8 cellular contexts compared by ENCODE assay signal in the genomic region with DNA sequence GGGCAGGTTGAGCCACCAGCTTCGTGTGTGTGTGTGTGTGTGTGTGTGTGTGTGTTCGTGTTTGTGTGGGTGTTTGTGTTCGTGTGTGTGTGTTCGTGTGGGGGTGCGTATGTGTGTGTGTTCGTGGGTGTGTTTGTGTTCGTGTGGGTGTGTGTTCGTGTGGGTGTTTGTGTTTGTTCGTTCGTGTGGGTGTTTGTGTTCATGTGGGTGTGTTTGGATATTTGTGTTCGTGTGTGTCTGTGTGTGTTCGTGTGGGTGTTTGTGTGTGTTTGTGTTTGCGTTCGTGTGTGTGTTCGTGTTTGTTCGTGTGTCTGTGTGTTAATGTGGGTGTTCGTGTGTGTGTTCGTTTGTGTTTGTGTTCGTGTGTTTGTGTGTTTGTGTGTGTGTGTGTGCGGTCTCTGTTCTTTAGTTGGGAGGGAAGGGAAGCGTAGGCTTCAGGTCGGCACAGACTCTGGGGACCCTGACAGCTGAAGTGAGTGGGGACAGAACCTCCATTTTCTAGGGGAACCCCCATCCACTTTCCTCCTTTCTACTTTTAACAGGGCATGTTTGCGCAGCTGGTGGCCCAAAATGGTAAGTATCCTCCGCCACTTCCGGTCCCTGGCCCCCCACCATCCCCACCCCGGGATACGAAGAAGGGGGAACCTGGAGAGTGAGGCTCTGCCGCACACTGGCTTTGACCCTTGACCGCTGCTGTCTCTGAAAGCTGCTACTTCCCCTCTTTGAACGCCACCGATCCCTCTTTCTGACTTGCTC. TPM values are rescaled to one million over a fixed set of nuclear protein-coding genes. Genes with fewer than 3 reads are reported as not detected.
DNase-seq lines count a peak whose midpoint lies in the region; ATAC-seq, FAIRE-seq and TF ChIP-seq lines count a peak whose summit lies in the region.
"Had no signal": no experiment of that assay in that cellular context is flagged by ENCODE, and none has a peak within 500 bp of the region (broad histone marks: within the 10 kb centered on the region; RNA-seq: fewer than 3 reads in every experiment).

No MANE protein-coding gene starts in this region.

- peaks cover 9 to 15% of the 10 kb centered on the region in 2 donors for H3K27me3 Mint-ChIP-seq in effector memory CD8-positive, alpha-beta T cell

- intact Hi-C loops in spleen (cut with DNase I; ENCODE audit: low total_unique reads): no loop called here

- WGBS in spleen, 5 donors: 29 to 36% (median 34%) methylated on average over 31 of the region's 31 CpGs

- ATAC-seq in effector memory CD8-positive, alpha-beta T cell (replicated peaks): no peak

- peaks cover 28% of the 10 kb centered on the region for H3K36me3 Mint-ChIP-seq in effector memory CD8-positive, alpha-beta T cell (ENCODE audit: insufficient read depth)

- H3K4me1 Mint-ChIP-seq in effector memory CD8-positive, alpha-beta T cell (ENCODE audit: low read depth in 2 of 2): peaks cover 37 to 64% of the 10 kb centered on the region in 2 donors

- no peak for TF ChIP-seq CTCF in spleen (IDR thresholded peaks at IDR 0.05 in 8 of 11, conservative IDR thresholded peaks at IDR 0.05 in 3 of 11)

- H3K9me3 Mint-ChIP-seq in effector memory CD8-positive, alpha-beta T cell: no peaks in the 10 kb centered on the region

- no peak for DNase-seq in GM19239 (ENCODE audit: insufficient read length, low spot score)
- DNase-seq in OCI-M1 (lab: John Stamatoyannopoulos, UW): peak; percentile 19
- no peak for DNase-seq in effector memory CD8-positive, alpha-beta T cell
- peak; percentile 84 for DNase-seq in spleen
- DNase-seq in 8988T: no peak
- no peak for DNase-seq in NCI-H526 (lab: John Stamatoyannopoulos, UW)
- no peak for DNase-seq in GM03348 (ENCODE audit: low spot score)

- peak overlapping the region in 3 of 8 donors; percentile 52 to 76 (median 53) for H3K4me3 ChIP-seq in spleen

- H3K27ac ChIP-seq in spleen: peak overlapping the region in 3 of 8 donors; percentile 18 to 85 (median 53)

- H3K4me3 Mint-ChIP-seq in effector memory CD8-positive, alpha-beta T cell: peak overlapping the region; percentile 78 to 82

- H3K4me1 ChIP-seq in spleen: peaks cover 11 to 67% (median 53%) of the 10 kb centered on the region in 6 donors

- H3K36me3 ChIP-seq in spleen: peaks cover 0 to 7% (median 3%) of the 10 kb centered on the region in 6 donors

- no peak for TF ChIP-seq POLR2A in spleen (IDR thresholded peaks at IDR 0.05)

- H3K9me3 ChIP-seq in spleen: peaks cover 0 to 4% (median 0%) of the 10 kb centered on the region in 8 donors

- peak overlapping the region; percentile 10 to 83 for H3K27ac Mint-ChIP-seq in effector memory CD8-positive, alpha-beta T cell

- peaks cover 0 to 45% (median 7%) of the 10 kb centered on the region in 7 donors for H3K27me3 ChIP-seq in spleen (replicated peaks in 1 of 7)

- FAIRE-seq in GM19239 (lab: Jason Lieb, UNC): peak; percentile 90

RNA-seq across cellular contexts. Expression of a gene that starts 1.6 kb away (rescaled TPM):
- total RNA-seq in spleen: 1 to 10 TPM in 6 of 7 donors, under 1 TPM in 1; 0.72 to 4.1 (median 3.3) TPM
- polyA plus RNA-seq in spleen: 1 to 10 TPM; 1.5 to 3.1 (median 2.7) TPM

RNA-seq across cellular contexts. Expression of a gene that starts 30.3 kb away (rescaled TPM):
- total RNA-seq in spleen: 10 to 100 TPM; 11.4 to 23.8 (median 20.7) TPM
- polyA plus RNA-seq in spleen: 1 to 10 TPM; 1.7 to 7.2 (median 2.0) TPM
- total RNA-seq: glomerular endothelial cell had no signal

RNA-seq across cellular contexts. Expression of a gene that starts 50.8 kb away (rescaled TPM):
- 10 to 100 TPM; 39.3 to 70.9 (median 58.5) TPM for total RNA-seq in spleen
- 10 to 100 TPM; 36.8 to 67.1 (median 65.1) TPM for polyA plus RNA-seq in spleen
- total RNA-seq: glomerular endothelial cell had no signal

RNA-seq across cellular contexts. Expression of a gene that starts 58.5 kb away (rescaled TPM):
- total RNA-seq in spleen: 1 to 10 TPM in 6 of 7 donors, under 1 TPM in 1; 0.69 to 7.3 (median 3.0) TPM
- polyA plus RNA-seq in spleen: 1 to 10 TPM; 3.6 to 6.6 (median 3.9) TPM

Comparison
In these comparisons a context has a peak if more than half of its experiments do, and no peak if none do; other contexts are left out.
1. DNase-seq: peak in OCI-M1 (single experiment) and spleen (single experiment); none in GM19239 (single experiment), effector memory CD8-positive, alpha-beta T cell (0 of 3), 8988T (single experiment), NCI-H526 (0 of 2) and GM03348 (single experiment).